ENCODE assay signal across 18 cellular contexts in the genomic region with DNA sequence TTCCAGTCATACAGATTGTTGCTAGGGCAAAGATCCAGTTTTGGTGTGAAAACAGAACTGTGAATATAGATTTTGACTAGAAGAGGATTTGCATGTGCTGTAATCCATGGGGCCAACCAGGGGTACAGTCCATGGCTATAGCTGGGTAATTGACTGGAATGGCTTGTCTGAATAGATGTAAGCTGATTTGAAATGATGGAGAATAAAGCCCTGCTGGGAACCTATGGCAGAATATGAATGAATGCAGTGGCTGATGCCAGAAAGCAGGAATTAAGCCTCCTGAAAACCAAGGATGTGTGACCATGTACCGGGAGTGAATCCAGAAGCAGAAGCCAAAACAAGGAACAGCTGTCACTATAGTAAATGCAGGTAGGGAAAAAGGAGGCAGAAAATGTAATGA.
A peak's percentile ranks its signal among the peaks of the same experiment; 100 is the strongest.
DNase-seq lines count a peak whose midpoint lies in the region; TF ChIP-seq lines count a peak whose summit lies in the region.
"Had no signal": no experiment of that assay in that cellular context is flagged by ENCODE, and none has a peak within 500 bp of the region (broad histone marks: within the 10 kb centered on the region; RNA-seq: fewer than 3 reads in every experiment).

No MANE protein-coding gene starts in this region.

- peak overlapping the region; percentile 27 to 71 (median 43) for H3K27ac Mint-ChIP-seq in brain
- H3K27ac Mint-ChIP-seq: GM23338 had no signal

- WGBS in testis, 2 donors: 74 to 81% methylated on average over 1 of the region's 1 CpG

- no peaks in the 10 kb centered on the region for H3K36me3 ChIP-seq in testis (ENCODE audit: low read depth, missing control alignments)
- H3K36me3 ChIP-seq: BE2C, HAP-1 had no signal

- no peaks in the 10 kb centered on the region for H3K27me3 Mint-ChIP-seq in brain

- no peaks in the 10 kb centered on the region for H3K36me3 Mint-ChIP-seq in brain

- H3K4me1 ChIP-seq in testis: no peaks in the 10 kb centered on the region
- H3K4me1 ChIP-seq: BE2C, HAP-1 had no signal

- peaks cover 18% of the 10 kb centered on the region for H3K4me1 Mint-ChIP-seq in brain

- intact Hi-C loops in testis (cut with DNase I; ENCODE audit: low total_unique reads): no loop called here

- H3K9me3 ChIP-seq in testis: no peaks in the 10 kb centered on the region
- H3K9me3 ChIP-seq: BE2C, HAP-1, SK-N-SH had no signal

- H3K4me3 ChIP-seq in testis: no peak overlapping the region
- H3K4me3 ChIP-seq: GM12878, GM23338, HAP-1 had no signal

- TF ChIP-seq CTCF in brain (conservative IDR thresholded peaks at IDR 0.05) (no peak), testis (IDR thresholded peaks at IDR 0.05) (no peak)

- peak; percentile 28 for DNase-seq in NCI-H1092 treated with DMSO at 0.1 percent for 48 hours (lab: John Stamatoyannopoulos, UW)
- DNase-seq in NCI-H446 (lab: John Stamatoyannopoulos, UW): peak; percentile 95 to 99
- peak; percentile 58 for DNase-seq in retina
- DNase-seq in testis: no peak
- DNase-seq in DMS 273 (lab: John Stamatoyannopoulos, UW; ENCODE audit: unreplicated experiment): no peak
- DNase-seq in epidermal melanocyte (ENCODE audit: insufficient read length, low spot score): no peak
- DNase-seq: BE2C, DMS79 treated with DMSO at 0.1 percent for 48 hours, KG1, NCI-H1105, NCI-H146, NCI-H69, SIG-M5, SK-N-SH had no signal

- no peak for TF ChIP-seq POLR2A in testis (IDR thresholded peaks at IDR 0.05)

- H3K27ac ChIP-seq in testis: no peak overlapping the region

- peaks cover 0 to 6% (median 0%) of the 10 kb centered on the region in 5 experiments for H3K9me3 Mint-ChIP-seq in brain
- H3K9me3 Mint-ChIP-seq: GM23338 had no signal

- no peak overlapping the region for H3K4me3 Mint-ChIP-seq in brain
- H3K4me3 Mint-ChIP-seq: GM23338 had no signal

- H3K27me3 ChIP-seq in testis: no peaks in the 10 kb centered on the region
- H3K27me3 ChIP-seq: BE2C had no signal

Comparison
In these comparisons a context has a peak if more than half of its experiments do, and no peak if none do; other contexts are left out.
1. DNase-seq: peak in NCI-H1092 treated with DMSO at 0.1 percent for 48 hours (single experiment), NCI-H446 (2 of 2) and retina (single experiment); none in testis (single experiment), DMS 273 (single experiment) and epidermal melanocyte (single experiment).